ENCODE assay signal across 8 cellular contexts in genomic region chr15:85331666-85332261, GRCh38. TPM values are rescaled to one million over a fixed set of nuclear protein-coding genes. Genes with fewer than 3 reads are reported as not detected.
DNase-seq lines count a peak whose midpoint lies in the region; ATAC-seq, FAIRE-seq and TF ChIP-seq lines count a peak whose summit lies in the region.

No MANE protein-coding gene starts in this region.

- intact Hi-C loops in OCI-LY7 (cut with micrococcal nuclease; ENCODE audit: unreplicated experiment): loop anchor here (1.0 to 2.0 kb wide), 7 partner anchors 35 to 251 kb away; partner anchors contain the start of gene AKAP13

- H3K4me2 ChIP-seq in OCI-LY7 (ENCODE audit: low read length): peak overlapping the region; percentile 94
- peak overlapping the region; percentile 2 for H3K4me2 ChIP-seq in fibroblast of lung (ENCODE audit: extremely low read depth, insufficient read depth, low read length)

- POLR2A ChIA-PET in OCI-LY7 (lab: Charles Lee) (interaction anchor here (0.5 to 9.8 kb wide), 15 partner anchors 8 to 516 kb away, joined by 3 to 109 read pairs (median 5); partner anchors contain the start of gene AKAP13), HEK293T (lab: Yijun Ruan, JAX) (interaction anchor here (1.1 to 1.9 kb wide), 2 partner anchors 49 to 83 kb away, joined by 4 to 7 read pairs; partner anchors contain the start of gene AKAP13)

- H3K9me2 ChIP-seq in OCI-LY7 (ENCODE audit: insufficient read depth, low read length): no peaks in the 10 kb centered on the region

- H3K4me3 ChIP-seq in OCI-LY7 (ENCODE audit: low read depth, low read length, poor library complexity, severe bottlenecking) (peak overlapping the region; percentile 68), fibroblast of lung (replicated peaks in 1 of 4; ENCODE audit: control extremely low read depth in 1 of 4, insufficient read depth in 1 of 4, low read depth in 3 of 4, low read length in 4 of 4) (no peak overlapping the region), small intestine (ENCODE audit: low read depth in 1 of 2, low read length in 2 of 2) (no peak overlapping the region)

- H3K79me2 ChIP-seq in OCI-LY7 (ENCODE audit: insufficient read depth, low read depth, low read length) (peaks cover 15% of the 10 kb centered on the region; the same call in 1 of the 2 replicates), fibroblast of lung (ENCODE audit: control insufficient read depth, insufficient read depth, low read length) (no peaks in the 10 kb centered on the region)

- H4K20me1 ChIP-seq in OCI-LY7 (ENCODE audit: insufficient read depth, low read length) (no peaks in the 10 kb centered on the region), fibroblast of lung (ENCODE audit: control insufficient read depth, extremely low read depth, insufficient read depth, low read length) (no peaks in the 10 kb centered on the region)

- H2AFZ ChIP-seq in OCI-LY7 (ENCODE audit: low read length): peak overlapping the region; percentile 86
- peak overlapping the region; percentile 73 for H2AFZ ChIP-seq in fibroblast of lung (ENCODE audit: low read length)

- H3K9me3 ChIP-seq in OCI-LY7 (ENCODE audit: low read length) (no peaks in the 10 kb centered on the region), fibroblast of lung (ENCODE audit: control insufficient read depth, insufficient read depth, low read depth, low read length) (no peaks in the 10 kb centered on the region), small intestine (ENCODE audit: control insufficient read depth, low read depth) (no peaks in the 10 kb centered on the region)

- FAIRE-seq in small intestine (lab: Jason Lieb, UNC): no peak

- no peak for TF ChIP-seq CTCF in OCI-LY7 (conservative IDR thresholded peaks at IDR 0.05; ENCODE audit: low read length)
- TF ChIP-seq CTCF in fibroblast of lung (conservative IDR thresholded peaks at IDR 0.05 in 1 of 2, IDR thresholded peaks at IDR 0.05 in 1 of 2; ENCODE audit: low read depth in 1 of 2, low read length in 2 of 2): no peak

- CTCF ChIA-PET in OCI-LY7 (lab: Charles Lee; ENCODE audit: unreplicated experiment) (interaction anchor here (0.6 to 2.3 kb wide), 7 partner anchors 37 to 144 kb away, joined by 3 to 24 read pairs (median 4); no protein-coding TSS in a partner anchor), HEK293T (lab: Yijun Ruan, JAX) (interaction anchor here (0.6 to 2.5 kb wide), 15 partner anchors 8 to 441 kb away, joined by 3 to 28 read pairs (median 4); no protein-coding TSS in a partner anchor)

- H3K27me3 ChIP-seq in fibroblast of lung (ENCODE audit: control insufficient read depth, insufficient read depth, low read length) (no peaks in the 10 kb centered on the region), small intestine (ENCODE audit: control insufficient read depth in 2 of 2, insufficient read depth in 2 of 2, low read length in 2 of 2) (no peaks in the 10 kb centered on the region)

- H3K27ac ChIP-seq in OCI-LY7 (ENCODE audit: low read depth, low read length, poor library complexity, severe bottlenecking) (peak overlapping the region; percentile 99), fibroblast of lung (ENCODE audit: insufficient read depth, low read length) (peak overlapping the region; percentile 75), small intestine (ENCODE audit: low read depth in 1 of 2, low read length in 1 of 2) (peak overlapping the region; percentile 72 to 97)

- H3K4me1 ChIP-seq in OCI-LY7 (ENCODE audit: insufficient read depth, low read length, poor library complexity, severe bottlenecking): peaks cover 62% of the 10 kb centered on the region
- H3K4me1 ChIP-seq in fibroblast of lung (ENCODE audit: control insufficient read depth, extremely low read depth, insufficient read depth, low read length): peaks cover 16% of the 10 kb centered on the region
- peaks cover 2 to 6% of the 10 kb centered on the region in 2 donors for H3K4me1 ChIP-seq in small intestine (ENCODE audit: control insufficient read depth in 2 of 2, insufficient read depth in 1 of 2, low read depth in 1 of 2, low read length in 1 of 2)

- BruUV-seq in OCI-LY7 (replicated peaks; lab: Mats Ljungman, UMichigan): no TSS peak

- no peak overlapping the region for H3K9ac ChIP-seq in fibroblast of lung (ENCODE audit: insufficient read depth, low read length)

- ATAC-seq in GM19023 (IDR thresholded peaks at IDR 0.05; ENCODE audit: unreplicated experiment): peak; percentile 5

- H3K36me3 ChIP-seq in OCI-LY7 (ENCODE audit: insufficient read depth, low read length) (no peaks in the 10 kb centered on the region), fibroblast of lung (ENCODE audit: control insufficient read depth, insufficient read depth, low read length) (no peaks in the 10 kb centered on the region), small intestine (ENCODE audit: control insufficient read depth in 2 of 2, insufficient read depth in 2 of 2, low read length in 2 of 2) (no peaks in the 10 kb centered on the region)

- WGBS in small intestine, 3 donors: 83 to 96% (median 89%) methylated on average over 8 of the region's 8 CpGs

- DNase-seq in OCI-LY7 (ENCODE audit: low spot score) (peak; percentile 35), fibroblast of lung (ENCODE audit: low read depth in 2 of 2) (no peak), small intestine (no peak), LoVo (ENCODE audit: low spot score) (no peak), HEK293T (ENCODE audit: extremely low spot score) (no peak), NCI-H2171 (lab: John Stamatoyannopoulos, UW) (no peak), NCI-H748 treated with DMSO at 0.1 percent for 48 hours (lab: John Stamatoyannopoulos, UW) (no peak)

TF ChIP-seq in HEK293T, 16 proteins besides CTCF, POLR2A, EP300 and RAD21:
- no peak for TF ChIP-seq SP1 (IDR thresholded peaks at IDR 0.05)
- no peak for TF ChIP-seq ELF4 (IDR thresholded peaks at IDR 0.05)
- no peak for TF ChIP-seq ARNT (IDR thresholded peaks at IDR 0.05)
- TF ChIP-seq HDGF (IDR thresholded peaks at IDR 0.05; ENCODE audit: borderline replicate concordance): no peak
- TF ChIP-seq LEF1 (IDR thresholded peaks at IDR 0.05; ENCODE audit: borderline replicate concordance): no peak
- no peak for TF ChIP-seq BHLHE40 (IDR thresholded peaks at IDR 0.05; ENCODE audit: borderline replicate concordance)
- TF ChIP-seq TARDBP (IDR thresholded peaks at IDR 0.05): no peak
- no peak for TF ChIP-seq FOXK2 (IDR thresholded peaks at IDR 0.05)
- TF ChIP-seq NFRKB (IDR thresholded peaks at IDR 0.05): no peak
- no peak for TF ChIP-seq ZNF384 (IDR thresholded peaks at IDR 0.05)
- TF ChIP-seq FOXM1 (IDR thresholded peaks at IDR 0.05; ENCODE audit: borderline replicate concordance): no peak

RNA-seq across cellular contexts. Expression of gene AKAP13, which starts 48.6 kb away (rescaled TPM):
- total RNA-seq in OCI-LY7 (2014; rRNA removed; shearing (Covaris generic)): 124 and 140 TPM in 2 replicates
- total RNA-seq in OCI-LY7 (2022) (250 and 261 TPM in 2 replicates), fibroblast of lung (41.1 and 68.4 TPM in 2 replicates)
- polyA plus RNA-seq in fibroblast of lung (8.3 and 9.2 TPM in 2 replicates), small intestine (10 to 100 TPM; 39.4 to 71.6 (median 58.9) TPM)
- polyA plus RNA-seq in fibroblast of lung (2012): 18.1 and 19.5 TPM in 2 replicates
- 59.6 and 86.0 TPM in 2 replicates for polyA minus RNA-seq in fibroblast of lung (ENCODE audit: low replicate concordance)
